1 cellular context compared by ENCODE assay signal in the genomic region with DNA sequence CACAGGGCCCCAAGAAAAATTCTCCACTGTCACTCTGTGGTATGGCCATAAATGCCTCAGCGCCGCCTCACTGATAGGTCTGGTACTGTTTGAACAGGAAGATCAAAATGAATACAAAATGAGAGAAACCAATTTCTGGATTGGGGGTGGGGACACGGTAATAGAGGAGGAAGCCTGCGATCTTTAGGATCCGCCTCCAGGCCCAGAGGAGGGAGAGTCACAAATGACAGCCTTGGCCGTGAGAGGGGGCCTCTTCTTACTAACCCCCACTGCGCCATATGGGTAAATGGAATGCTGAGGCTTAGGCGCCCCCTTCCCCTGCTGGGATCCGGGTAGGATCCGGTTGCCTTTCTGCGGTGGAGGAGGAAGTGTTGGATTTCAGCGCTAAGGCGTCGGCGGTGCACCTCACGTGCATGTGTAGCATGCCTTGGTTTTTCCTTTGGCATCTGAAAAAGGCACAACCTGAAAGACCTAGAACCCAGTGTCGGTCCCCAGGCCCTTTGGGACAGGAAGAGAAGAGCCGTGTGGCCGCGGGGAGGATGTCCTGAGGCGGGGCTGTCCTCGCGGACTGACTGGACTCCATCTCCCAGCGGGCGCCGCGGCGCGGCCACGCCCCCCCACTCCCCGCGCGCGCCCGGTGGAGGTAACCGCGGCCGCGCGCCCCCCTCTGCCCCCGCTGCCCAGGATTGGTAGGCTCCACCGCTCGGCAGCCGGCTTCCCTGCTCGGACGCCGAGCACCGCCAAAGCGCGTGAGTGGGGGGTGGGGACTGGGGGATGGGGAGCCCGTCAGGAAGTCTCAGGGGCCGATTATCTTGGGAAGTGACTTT.
TF ChIP-seq lines count a peak whose summit lies in the region.

No MANE protein-coding gene starts in this region.

TF ChIP-seq in IMR-90, 13 proteins besides CTCF, POLR2A, EP300 and RAD21 (continued from another document):
- TF ChIP-seq USF2 (IDR thresholded peaks at IDR 0.05; ENCODE audit: low read depth, low read length) (0 out of 2 replicates have a peak, but pooled peaks have one; percentile 1), CHD1 (IDR thresholded peaks at IDR 0.05; ENCODE audit: low read depth, low read length) (no peak), FOS (IDR thresholded peaks at IDR 0.05; ENCODE audit: low read depth, low read length) (no peak)
